11 cellular contexts compared by ENCODE assay signal in genomic region chr15:80856809-80857377, GRCh38.
DNase-seq lines count a peak whose midpoint lies in the region; ATAC-seq, FAIRE-seq and TF ChIP-seq lines count a peak whose summit lies in the region.
"Had no signal": no experiment of that assay in that cellular context is flagged by ENCODE, and none has a peak within 500 bp of the region (broad histone marks: within the 10 kb centered on the region; RNA-seq: fewer than 3 reads in every experiment).

No MANE protein-coding gene starts in this region.

- BruUV-seq in Calu3 (replicated peaks; lab: Mats Ljungman, UMichigan), result no TSS peak

- CTCF ChIA-PET in Calu3 (lab: Charles Lee), result interaction anchor here (1.0 to 1.4 kb wide), 3 partner anchors 77 to 289 kb away, joined by 5 to 25 read pairs (median 9); partner anchors contain the start of gene CEMIP

- H3K4me1 Mint-ChIP-seq in Calu3 (ENCODE audit: low read depth, unreplicated experiment) (peaks cover 40% of the 10 kb centered on the region), CD14-positive monocyte (no peaks in the 10 kb centered on the region)
- H3K4me1 Mint-ChIP-seq: central memory CD8-positive, alpha-beta T cell had no signal

- no peak for ATAC-seq in HG03139 (IDR thresholded peaks at IDR 0.05; ENCODE audit: unreplicated experiment)

- DNase-seq in Calu3, result peak; percentile 65
- DNase-seq in NCI-H2029 (lab: John Stamatoyannopoulos, UW), result peak; percentile 69
- DNase-seq in myocyte (ENCODE audit: low read depth), result peak; percentile 81
- DNase-seq in foreskin melanocyte, result no peak
- DNase-seq in RCC 7860 (ENCODE audit: low spot score), result no peak
- no peak for DNase-seq in CD14-positive monocyte (ENCODE audit: low spot score)
- DNase-seq: GF-D8, HCEC 1CT had no signal

- TF ChIP-seq CTCF in Calu3 (IDR thresholded peaks at IDR 0.05; ENCODE audit: unreplicated experiment) (no peak), CD14-positive monocyte (IDR thresholded peaks at IDR 0.05) (no peak)

- intact Hi-C loops in Calu3 (cut with micrococcal nuclease; ENCODE audit: unreplicated experiment) (loop anchor here (2.0 to 10.0 kb wide), 4 partner anchors 78 to 290 kb away; partner anchors contain the start of genes ABHD17C and CEMIP), CD14-positive monocyte (cut with micrococcal nuclease) (no loop called here)

- no peaks in the 10 kb centered on the region for H3K9me3 Mint-ChIP-seq in Calu3 (ENCODE audit: low read depth, unreplicated experiment)
- H3K9me3 Mint-ChIP-seq in CD14-positive monocyte, result no peaks in the 10 kb centered on the region
- H3K9me3 Mint-ChIP-seq: central memory CD8-positive, alpha-beta T cell had no signal

- no peak overlapping the region for H3K4me3 Mint-ChIP-seq in Calu3 (ENCODE audit: low read depth, unreplicated experiment)
- no peak overlapping the region for H3K4me3 Mint-ChIP-seq in CD14-positive monocyte
- H3K4me3 Mint-ChIP-seq: central memory CD8-positive, alpha-beta T cell had no signal

- peak; percentile 53 for FAIRE-seq in colon (lab: Jason Lieb, UNC)
- no peak for FAIRE-seq in RCC 7860 (lab: Jason Lieb, UNC)

- H3K27ac Mint-ChIP-seq in Calu3 (ENCODE audit: unreplicated experiment), result peak overlapping the region; percentile 0
- no peak overlapping the region for H3K27ac Mint-ChIP-seq in CD14-positive monocyte

- H3K27me3 Mint-ChIP-seq in Calu3 (ENCODE audit: unreplicated experiment), result peaks cover 18% of the 10 kb centered on the region
- H3K27me3 Mint-ChIP-seq in CD14-positive monocyte (ENCODE audit: low read depth in 3 of 3), result peaks cover 2 to 9% (median 6%) of the 10 kb centered on the region in 3 donors

- H3K36me3 Mint-ChIP-seq in Calu3 (ENCODE audit: insufficient read depth, unreplicated experiment) (no peaks in the 10 kb centered on the region), CD14-positive monocyte (no peaks in the 10 kb centered on the region)

Comparison
In these comparisons a context has a peak if more than half of its experiments do, and no peak if none do; other contexts are left out.
1. DNase-seq: peak in Calu3 (single experiment), NCI-H2029 (single experiment) and myocyte (single experiment); none in foreskin melanocyte (single experiment), RCC 7860 (single experiment) and CD14-positive monocyte (single experiment).